In genomic region chr22:20995329-20996030, GRCh38 we compare ENCODE assay signal across 26 cellular contexts. TPM values are rescaled to one million over a fixed set of nuclear protein-coding genes. Genes with fewer than 3 reads are reported as not detected.
DNase-seq lines count a peak whose midpoint lies in the region; ATAC-seq and TF ChIP-seq lines count a peak whose summit lies in the region.
"Had no signal": no experiment of that assay in that cellular context is flagged by ENCODE, and none has a peak within 500 bp of the region (broad histone marks: within the 10 kb centered on the region; RNA-seq: fewer than 3 reads in every experiment).

No MANE protein-coding gene starts in this region.

- no peak overlapping the region for H3K4me3 ChIP-seq in right cardiac atrium (ENCODE audit: low read length)
- no peak overlapping the region for H3K4me3 ChIP-seq in neuronal stem cell (ENCODE audit: low read length in 2 of 2)
- no peak overlapping the region for H3K4me3 ChIP-seq in colonic mucosa
- H3K4me3 ChIP-seq: SK-N-MC had no signal

- no peak overlapping the region for H3K4me2 ChIP-seq in neuronal stem cell (ENCODE audit: insufficient read depth, low read length, poor library complexity, severe bottlenecking)

- H2BK15ac ChIP-seq in neuronal stem cell (ENCODE audit: low read length), result no peak overlapping the region

- H3K27ac ChIP-seq in right cardiac atrium (ENCODE audit: low read length) (no peak overlapping the region), neuronal stem cell (replicated peaks; ENCODE audit: low read length) (no peak overlapping the region), colonic mucosa (no peak overlapping the region)
- H3K27ac ChIP-seq: C4-2B, HL-60, SK-N-MC had no signal

- H3K4ac ChIP-seq in neuronal stem cell (ENCODE audit: low read length), result no peak overlapping the region

- H3K36me3 ChIP-seq in neuronal stem cell (replicated peaks in 1 of 2; ENCODE audit: control insufficient read depth in 2 of 2, insufficient read depth in 2 of 2, low read length in 2 of 2) (peaks cover 70 to 94% of the 10 kb centered on the region in 2 donors), colonic mucosa (peaks cover 12% of the 10 kb centered on the region)

- H3K9me3 ChIP-seq in right cardiac atrium (ENCODE audit: control insufficient read depth, low read length) (no peaks in the 10 kb centered on the region), neuronal stem cell (replicated peaks in 1 of 2; ENCODE audit: control insufficient read depth in 2 of 2, insufficient read depth in 1 of 2, low read depth in 1 of 2, low read length in 2 of 2) (no peaks in the 10 kb centered on the region), colonic mucosa (no peaks in the 10 kb centered on the region)

- no peak overlapping the region for H2AK5ac ChIP-seq in neuronal stem cell (ENCODE audit: low read depth, low read length)

- no peak overlapping the region for H3K14ac ChIP-seq in neuronal stem cell (ENCODE audit: low read length)

- H4K91ac ChIP-seq in neuronal stem cell (ENCODE audit: low read depth, low read length, poor library complexity), result no peak overlapping the region

- H3K27me3 ChIP-seq in right cardiac atrium (ENCODE audit: control insufficient read depth, insufficient read depth) (no peaks in the 10 kb centered on the region), neuronal stem cell (ENCODE audit: control insufficient read depth in 3 of 3, insufficient read depth in 3 of 3, low read depth in 1 of 3, low read length in 3 of 3) (no peaks in the 10 kb centered on the region), colonic mucosa (no peaks in the 10 kb centered on the region)

- H2BK12ac ChIP-seq in neuronal stem cell (ENCODE audit: low read length), result no peak overlapping the region

- peak overlapping the region; percentile 96 for H3K23ac ChIP-seq in neuronal stem cell (ENCODE audit: low read depth, low read length, poor library complexity)

- ATAC-seq in right cardiac atrium (no peak), Right ventricle myocardium inferior (no peak), GM21526 (IDR thresholded peaks at IDR 0.05; ENCODE audit: low FRiP score, unreplicated experiment) (no peak)
- ATAC-seq: HCT116 had no signal

- DNase-seq in right cardiac atrium, result peak; percentile 14 to 57 (median 47)
- DNase-seq in Right ventricle myocardium inferior (ENCODE audit: missing footprints), result no peak
- no peak for DNase-seq in neuronal stem cell (ENCODE audit: low spot score)
- no peak for DNase-seq in erythroblast (lab: John Stamatoyannopoulos, UW)
- DNase-seq in colonic mucosa, result no peak
- DNase-seq: Calu3, DMS79 treated with DMSO at 0.1 percent for 48 hours, GF-D8, NCI-H1092, NCI-H1417 treated with DMSO at 0.1 percent for 48 hours, NCI-H1694 treated with DMSO at 0.1 percent for 48 hours, NCI-H2081, NCI-H2227 treated with DMSO at 0.1 percent for 48 hours, NCI-H69, RPMI8226, SIG-M5 had no signal

- 91% methylated on average over 23 of the region's 23 CpGs for WGBS in right cardiac atrium
- WGBS in neuronal stem cell (ENCODE audit: extremely low coverage in 2 of 2, insufficient read length in 2 of 2, insufficient replicate concordance in 1 of 2), 2 donors, result no CpG with 5 or more reads among the region's 23 CpGs

- peaks cover 10% of the 10 kb centered on the region for H3K79me1 ChIP-seq in neuronal stem cell (ENCODE audit: low read depth, low read length)

- intact Hi-C loops in right cardiac atrium (cut with DNase I), result no loop called here
- intact Hi-C loops in Right ventricle myocardium inferior (cut with DNase I), result no loop called here
- intact Hi-C loops in colonic mucosa (cut with DNase I), result no loop called here

- 0 out of 2 replicates have a peak, but pooled peaks have one; percentile 5 for TF ChIP-seq POLR2A in Raji (IDR thresholded peaks at IDR 0.05; ENCODE audit: insufficient read depth, low read depth, low read length)
- TF ChIP-seq POLR2A in erythroblast (IDR thresholded peaks at IDR 0.05; ENCODE audit: low read length), result no peak

- H2BK120ac ChIP-seq in neuronal stem cell (ENCODE audit: low read depth, low read length), result no peak overlapping the region

- H4K8ac ChIP-seq in neuronal stem cell (ENCODE audit: low read depth, low read length), result no peak overlapping the region

- H2BK5ac ChIP-seq in neuronal stem cell (ENCODE audit: low read length), result no peak overlapping the region

- no peak for TF ChIP-seq CTCF in colonic mucosa (IDR thresholded peaks at IDR 0.05)

- no peak overlapping the region for H2AFZ ChIP-seq in neuronal stem cell (ENCODE audit: low read length)

- H3K9ac ChIP-seq in neuronal stem cell (ENCODE audit: low read depth, low read length, poor library complexity), result no peak overlapping the region
- no peak overlapping the region for H3K9ac ChIP-seq in colonic mucosa (ENCODE audit: low read depth in 2 of 2, low read length in 2 of 2)

- peaks cover 2% of the 10 kb centered on the region for H3K4me1 ChIP-seq in right cardiac atrium (ENCODE audit: control insufficient read depth, insufficient read depth, low read length)
- peaks cover 3 to 4% of the 10 kb centered on the region in 2 donors for H3K4me1 ChIP-seq in neuronal stem cell (ENCODE audit: control insufficient read depth in 2 of 2, insufficient read depth in 1 of 2, low read depth in 1 of 2, low read length in 2 of 2)
- H3K4me1 ChIP-seq in colonic mucosa, result peaks cover 5% of the 10 kb centered on the region

- H3K18ac ChIP-seq in neuronal stem cell (ENCODE audit: low read length), result no peak overlapping the region

RNA-seq across cellular contexts. Expression of gene THAP7, which starts 6.4 kb away (rescaled TPM):
- 10 to 100 TPM; 23.2 to 25.2 (median 23.8) TPM for total RNA-seq in right cardiac atrium
- 38.2 TPM for polyA plus RNA-seq in right cardiac atrium
- 17.0 TPM for total RNA-seq in Right ventricle myocardium inferior
- polyA plus RNA-seq in neuronal stem cell (2013, experiment 1 of 2), result 26.5 TPM
- 28.4 TPM for polyA plus RNA-seq in neuronal stem cell (2013, experiment 2 of 2)
- 10 to 100 TPM; 12.9 to 23.3 TPM for total RNA-seq in colonic mucosa

RNA-seq across cellular contexts. Expression of gene LZTR1, which starts 13.4 kb away (rescaled TPM):
- 10 to 100 TPM; 28.3 to 33.2 (median 31.1) TPM for total RNA-seq in right cardiac atrium
- polyA plus RNA-seq in right cardiac atrium, result 20.4 TPM
- total RNA-seq in Right ventricle myocardium inferior, result 24.3 TPM
- 16.5 TPM for polyA plus RNA-seq in neuronal stem cell (2013, experiment 1 of 2)
- 16.1 TPM for polyA plus RNA-seq in neuronal stem cell (2013, experiment 2 of 2)
- 10 to 100 TPM; 31.6 to 61.7 TPM for total RNA-seq in colonic mucosa

RNA-seq across cellular contexts. Expression of gene P2RX6, which starts 19.5 kb away (rescaled TPM):
- total RNA-seq in right cardiac atrium, result 1 to 10 TPM; 1.7 to 6.7 (median 4.8) TPM
- polyA plus RNA-seq in right cardiac atrium, result 2.1 TPM
- total RNA-seq in Right ventricle myocardium inferior, result 2.8 TPM
- polyA plus RNA-seq in neuronal stem cell (2013, experiment 1 of 2), result 0.43 TPM
- 0.53 TPM for polyA plus RNA-seq in neuronal stem cell (2013, experiment 2 of 2)
- under 1 TPM; 0.27 to 0.62 TPM for total RNA-seq in colonic mucosa
- polyA plus RNA-seq: IgD-negative memory B cell had no signal

RNA-seq across cellular contexts. Expression of gene AIFM3, which starts 28.4 kb away (rescaled TPM):
- total RNA-seq in right cardiac atrium (1 to 10 TPM; 1.0 to 2.1 (median 1.4) TPM), Right ventricle myocardium inferior (0.65 TPM), colonic mucosa (100 to 1,000 TPM in 1 of 2 donors, 10 to 100 TPM in 1; 76.9 to 156 TPM)
- 1.4 TPM for polyA plus RNA-seq in right cardiac atrium
- polyA plus RNA-seq in neuronal stem cell (2013, experiment 1 of 2), result 3.9 TPM
- 4.0 TPM for polyA plus RNA-seq in neuronal stem cell (2013, experiment 2 of 2)
- total RNA-seq: A673, H4 had no signal

RNA-seq across cellular contexts. Expression of gene SLC7A4, which starts 36.9 kb away (rescaled TPM):
- total RNA-seq in right cardiac atrium, result 1 to 10 TPM in 2 of 4 donors, under 1 TPM in 2; 0.33 to 1.9 (median 0.77) TPM
- 0.59 TPM for polyA plus RNA-seq in right cardiac atrium
- 0.51 TPM for total RNA-seq in Right ventricle myocardium inferior
- polyA plus RNA-seq in neuronal stem cell (2013, experiment 1 of 2), result 0.18 TPM
- 0.24 TPM for polyA plus RNA-seq in neuronal stem cell (2013, experiment 2 of 2)
- total RNA-seq in colonic mucosa, result 1 to 10 TPM; 3.3 to 3.9 TPM
- total RNA-seq: A673, H4, NCI-H460 had no signal
- polyA plus RNA-seq: IgD-negative memory B cell had no signal

Comparison
In these comparisons a context has a peak if more than half of its experiments do, and no peak if none do; other contexts are left out.
1. DNase-seq: peak in right cardiac atrium (3 of 3); none in Right ventricle myocardium inferior (single experiment), neuronal stem cell (single experiment), erythroblast (0 of 2) and colonic mucosa (single experiment).